ENCODE assay signal across 9 cellular contexts in genomic region chr10:34305189-34305588, GRCh38.
DNase-seq lines count a peak whose midpoint lies in the region; ATAC-seq and TF ChIP-seq lines count a peak whose summit lies in the region.
"Had no signal": no experiment of that assay in that cellular context is flagged by ENCODE, and none has a peak within 500 bp of the region (broad histone marks: within the 10 kb centered on the region; RNA-seq: fewer than 3 reads in every experiment).

No MANE protein-coding gene starts in this region.

- DNase-seq in GM10266 (ENCODE audit: extremely low spot score) (peak; percentile 32), NCI-H69 (lab: John Stamatoyannopoulos, UW) (peak; percentile 39), iPS DF 6.9 (ENCODE audit: low read depth, low spot score) (peak; percentile 67), SKM-1 treated with dmso at 0.1 percent for 144 hours (lab: John Stamatoyannopoulos, UW; ENCODE audit: unreplicated experiment) (no peak), SHP77 treated with DMSO at 0.1 percent for 48 hours (lab: John Stamatoyannopoulos, UW) (no peak), posterior cingulate gyrus (no peak)
- DNase-seq: activated naive CD8-positive, alpha-beta T cell treated with anti-CD3 and anti-CD28 coated beads, Interleukin-2, amount 10 ng/mL, durations not matched to agents 7 days and 5 days had no signal

- H3K9me3 ChIP-seq in iPS DF 6.9 (ENCODE audit: control insufficient read depth, insufficient read depth, low read length), result no peaks in the 10 kb centered on the region

- no peaks in the 10 kb centered on the region for H3K27me3 ChIP-seq in iPS DF 6.9 (ENCODE audit: control insufficient read depth, insufficient read depth, low read length)

- TF ChIP-seq CTCF in GM10266 (IDR thresholded peaks at IDR 0.05; ENCODE audit: control insufficient read depth, insufficient read depth, low read depth, missing control alignments), result peak; percentile 38

- WGBS in iPS DF 6.9 (ENCODE audit: insufficient coverage, insufficient read length), result no CpG with 5 or more reads among the region's 6 CpGs

- intact Hi-C loops in posterior cingulate gyrus (cut with DNase I), result no loop called here

- no peak overlapping the region for H3K4me3 ChIP-seq in iPS DF 6.9 (ENCODE audit: low read length)

- H3K27ac ChIP-seq in iPS DF 6.9 (ENCODE audit: low read length), result no peak overlapping the region

- peaks cover 2% of the 10 kb centered on the region; the same call in 1 of the 2 replicates for H3K4me1 ChIP-seq in iPS DF 6.9 (ENCODE audit: control insufficient read depth, insufficient read depth, low read length)

- no peaks in the 10 kb centered on the region for H3K36me3 ChIP-seq in iPS DF 6.9 (ENCODE audit: control insufficient read depth, insufficient read depth, low read length)

- peak; percentile 52 for ATAC-seq in GM21717 (IDR thresholded peaks at IDR 0.05; ENCODE audit: unreplicated experiment)
- no peak for ATAC-seq in GM18502 (IDR thresholded peaks at IDR 0.05; ENCODE audit: poor library complexity, unreplicated experiment)

Comparison
In these comparisons a context has a peak if more than half of its experiments do, and no peak if none do; other contexts are left out.
1. DNase-seq: peak in GM10266 (single experiment), NCI-H69 (single experiment) and iPS DF 6.9 (single experiment); none in SKM-1 treated with dmso at 0.1 percent for 144 hours (single experiment), SHP77 treated with DMSO at 0.1 percent for 48 hours (single experiment) and posterior cingulate gyrus (0 of 10).